Comparison of ENCODE assay signal across 20 cellular contexts in the genomic region with DNA sequence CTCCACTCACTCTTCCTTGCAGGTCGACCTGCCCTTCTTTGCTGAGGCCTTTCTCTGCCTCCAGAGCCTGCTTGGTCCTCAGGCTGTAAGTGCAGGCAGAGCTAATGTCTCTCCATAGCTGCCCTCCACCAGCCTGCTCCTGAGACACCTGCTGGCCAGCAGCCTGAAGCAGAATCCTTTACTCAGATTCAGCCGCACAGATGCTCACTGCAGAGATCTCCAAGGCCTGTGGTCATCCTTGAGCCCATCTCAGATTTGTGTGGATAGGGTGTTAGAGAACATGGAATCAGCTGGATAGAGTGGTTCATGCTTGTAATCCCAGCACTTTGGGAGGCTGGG. TPM values are rescaled to one million over a fixed set of nuclear protein-coding genes. Genes with fewer than 3 reads are reported as not detected.
DNase-seq lines count a peak whose midpoint lies in the region; ATAC-seq, FAIRE-seq and TF ChIP-seq lines count a peak whose summit lies in the region.
"Had no signal": no experiment of that assay in that cellular context is flagged by ENCODE, and none has a peak within 500 bp of the region (broad histone marks: within the 10 kb centered on the region; RNA-seq: fewer than 3 reads in every experiment).

No MANE protein-coding gene starts in this region.

- TF ChIP-seq POLR2A in GM12878 (IDR thresholded peaks at IDR 0.05; ENCODE audit: low read depth, low read length): peak; percentile 5
- no peak for TF ChIP-seq POLR2A in sigmoid colon (IDR thresholded peaks at IDR 0.05)

- H3K36me3 ChIP-seq in GM12878 (ENCODE audit: control insufficient read depth in 2 of 2, insufficient read depth in 2 of 2, low read length in 1 of 2) (peaks cover 2% of the 10 kb centered on the region in 2 experiments; a peak in 3 of 4 replicates), sigmoid colon (peaks cover 18 to 73% (median 27%) of the 10 kb centered on the region in 4 donors)
- H3K36me3 ChIP-seq in CD8-positive, alpha-beta T cell (ENCODE audit: insufficient read depth, low read length): peaks cover 7% of the 10 kb centered on the region

- H3K4me2 ChIP-seq in GM12878 (ENCODE audit: control insufficient read depth, insufficient read depth): no peak overlapping the region
- H3K4me2 ChIP-seq: KMS-11 had no signal

- H3K9ac ChIP-seq in GM12878 (ENCODE audit: control insufficient read depth, insufficient read depth, low read length): no peak overlapping the region
- H3K9ac ChIP-seq: BLaER1, KMS-11 had no signal

- RAD21 ChIA-PET in GM12878 (lab: Charles Lee; ENCODE audit: unreplicated experiment): interaction anchor here (0.8 kb wide), 1 partner anchor 21 kb away, joined by 3 read pairs; no protein-coding TSS in a partner anchor

- FAIRE-seq in GM12878 (lab: Jason Lieb, UNC): no peak
- FAIRE-seq: bronchial epithelial cell had no signal

- SMC1A ChIA-PET in GM12878 (lab: Charles Lee; ENCODE audit: uncharacterized antibody, unreplicated experiment): interaction anchor here (1.2 kb wide), 2 partner anchors 9 to 39 kb away, joined by 3 read pairs; no protein-coding TSS in a partner anchor

- H4K20me1 ChIP-seq in GM12878 (ENCODE audit: control insufficient read depth, insufficient read depth): no peaks in the 10 kb centered on the region; the same call in 1 of the 2 replicates

- CTCF ChIA-PET in GM12878 (lab: Yijun Ruan, JAX): interaction anchor here (0.6 to 1.1 kb wide), 3 partner anchors 10 to 191 kb away, joined by 3 to 5 read pairs (median 3); no protein-coding TSS in a partner anchor
- CTCF ChIA-PET in CD8-positive, alpha-beta T cell (lab: Charles Lee): interaction anchor here (0.6 to 3.8 kb wide), 2 partner anchors 12 to 1976 kb away, joined by 3 to 20 read pairs; no protein-coding TSS in a partner anchor

- H3K4me3 ChIP-seq in GM12878 (no peak overlapping the region), sigmoid colon (no peak overlapping the region)
- H3K4me3 ChIP-seq in CD8-positive, alpha-beta T cell (ENCODE audit: low read depth, low read length): no peak overlapping the region
- H3K4me3 ChIP-seq: BLaER1 had no signal

- TF ChIP-seq EP300 in GM12878 (IDR thresholded peaks at IDR 0.05; ENCODE audit: borderline replicate concordance in 1 of 2, control insufficient read depth in 1 of 2, low read depth in 2 of 2, low read length in 2 of 2): no peak
- TF ChIP-seq EP300 in sigmoid colon (IDR thresholded peaks at IDR 0.05): no peak

- no peak overlapping the region for H2AFZ ChIP-seq in GM12878 (ENCODE audit: control insufficient read depth, low read depth, low read length)

- H3K9me3 Mint-ChIP-seq in stimulated activated effector memory CD8-positive, alpha-beta T cell treated with anti-CD3 and anti-CD28 coated beads, Interleukin-12 subunit alpha, Interleukin-12 subunit beta, amount 100 ng/mL, for 72 hours: no peaks in the 10 kb centered on the region
- no peaks in the 10 kb centered on the region for H3K9me3 Mint-ChIP-seq in CD8-positive, alpha-beta T cell
- H3K9me3 Mint-ChIP-seq: activated naive CD8-positive, alpha-beta T cell treated with anti-CD3 and anti-CD28 coated beads, Interleukin-2, amount 10 ng/mL, durations not matched to agents 7 days and 5 days; activated T-cell treated with anti-CD3 and anti-CD28 coated beads, Interleukin-2, amount 50 U/mL, for 72 hours had no signal

- WGBS in GM12878 (ENCODE audit: insufficient coverage, insufficient replicate concordance, low lambda C conversion rate, missing lambda C conversion rate): 50% methylated on average over 2 of the region's 2 CpGs
- WGBS in sigmoid colon, 2 donors: 72 to 74% methylated on average over 2 of the region's 2 CpGs

- H3K9me3 ChIP-seq in GM12878 (replicated peaks; ENCODE audit: control insufficient read depth, insufficient read depth, low read length): no peaks in the 10 kb centered on the region
- no peaks in the 10 kb centered on the region for H3K9me3 ChIP-seq in CD8-positive, alpha-beta T cell (ENCODE audit: low read length)
- no peaks in the 10 kb centered on the region for H3K9me3 ChIP-seq in sigmoid colon
- H3K9me3 ChIP-seq: BLaER1 had no signal

- peak overlapping the region; percentile 54 for H3K27ac Mint-ChIP-seq in stimulated activated effector memory CD8-positive, alpha-beta T cell treated with anti-CD3 and anti-CD28 coated beads, Interleukin-12 subunit alpha, Interleukin-12 subunit beta, amount 100 ng/mL, for 72 hours
- H3K27ac Mint-ChIP-seq in CD8-positive, alpha-beta T cell: no peak overlapping the region
- H3K27ac Mint-ChIP-seq: activated T-cell treated with anti-CD3 and anti-CD28 coated beads, Interleukin-2, amount 50 U/mL, for 72 hours had no signal

- peak; percentile 9 to 24 (median 20); a peak in 3 of 6 replicates for TF ChIP-seq CTCF in GM12878 (IDR thresholded peaks at IDR 0.05 in 2 of 3, conservative IDR thresholded peaks at IDR 0.05 in 1 of 3; ENCODE audit: control insufficient read depth in 2 of 3, extremely low read depth in 1 of 3, insufficient read depth in 1 of 3, low read depth in 3 of 3, low read length in 3 of 3)
- no peak for TF ChIP-seq CTCF in CD8-positive, alpha-beta T cell (IDR thresholded peaks at IDR 0.05)
- no peak for TF ChIP-seq CTCF in sigmoid colon (IDR thresholded peaks at IDR 0.05)

- H3K36me3 Mint-ChIP-seq in stimulated activated effector memory CD8-positive, alpha-beta T cell treated with anti-CD3 and anti-CD28 coated beads, Interleukin-12 subunit alpha, Interleukin-12 subunit beta, amount 100 ng/mL, for 72 hours: peaks cover 93% of the 10 kb centered on the region
- peaks cover 63% of the 10 kb centered on the region for H3K36me3 Mint-ChIP-seq in CD8-positive, alpha-beta T cell

- DNase-seq in DMS53 (lab: John Stamatoyannopoulos, UW) (peak; percentile 65), DMS53 treated with DMSO at 0.1 percent for 48 hours (lab: John Stamatoyannopoulos, UW; ENCODE audit: unreplicated experiment) (no peak), NAMALWA (ENCODE audit: low spot score) (peak; percentile 49), GM12878 (ENCODE audit: low read depth, low spot score) (no peak), sigmoid colon (no peak)
- DNase-seq in stimulated activated effector memory CD8-positive, alpha-beta T cell treated with anti-CD3 and anti-CD28 coated beads, Interleukin-12 subunit alpha, Interleukin-12 subunit beta, amount 100 ng/mL, for 72 hours (ENCODE audit: low spot score in 2 of 2): no peak
- DNase-seq in CD8-positive, alpha-beta T cell: no peak
- DNase-seq: activated CD8-positive, alpha-beta memory T cell treated with anti-CD3 and anti-CD28 coated beads for 24 hours; activated naive CD8-positive, alpha-beta T cell treated with anti-CD3 and anti-CD28 coated beads, Interleukin-2, amount 10 ng/mL, durations not matched to agents 7 days and 5 days; activated T-cell treated with anti-CD3 and anti-CD28 coated beads, Interleukin-2, amount 50 U/mL, for 72 hours; GF-D8; GOT3; head of caudate nucleus; nucleus accumbens; retina had no signal

- peaks cover 44% of the 10 kb centered on the region for H3K4me1 Mint-ChIP-seq in stimulated activated effector memory CD8-positive, alpha-beta T cell treated with anti-CD3 and anti-CD28 coated beads, Interleukin-12 subunit alpha, Interleukin-12 subunit beta, amount 100 ng/mL, for 72 hours
- peaks cover 34% of the 10 kb centered on the region for H3K4me1 Mint-ChIP-seq in CD8-positive, alpha-beta T cell (ENCODE audit: low read depth)

- H3K27me3 ChIP-seq in GM12878 (replicated peaks in 1 of 2; ENCODE audit: control insufficient read depth in 2 of 2, insufficient read depth in 2 of 2, low read length in 1 of 2): no peaks in the 10 kb centered on the region
- no peaks in the 10 kb centered on the region for H3K27me3 ChIP-seq in CD8-positive, alpha-beta T cell (ENCODE audit: insufficient read depth, low read length)
- no peaks in the 10 kb centered on the region for H3K27me3 ChIP-seq in sigmoid colon
- H3K27me3 ChIP-seq: BLaER1 had no signal

- intact Hi-C loops in GM12878 (cut with micrococcal nuclease; ENCODE audit: unreplicated experiment) (no loop called here), sigmoid colon (cut with DNase I) (no loop called here)
- intact Hi-C loops in CD8-positive, alpha-beta T cell (cut with DNase I, micrococcal nuclease): loop anchor here in 1 of 2 experiments (10.0 kb wide), 1 partner anchor 546 kb away; a partner anchor contains a TSS

- BruUV-seq in GM12878 (replicated peaks; lab: Mats Ljungman, UMichigan): no TSS peak

- POLR2A ChIA-PET in GM12878 (lab: Charles Lee): interaction anchor here (1.2 kb wide), 2 partner anchors 9 to 24 kb away, joined by 3 to 4 read pairs; no protein-coding TSS in a partner anchor
- POLR2A ChIA-PET in CD8-positive, alpha-beta T cell (lab: Charles Lee): no interaction called here

- no peaks in the 10 kb centered on the region for H3K27me3 Mint-ChIP-seq in CD8-positive, alpha-beta T cell (ENCODE audit: low read depth)
- H3K27me3 Mint-ChIP-seq: activated naive CD8-positive, alpha-beta T cell treated with anti-CD3 and anti-CD28 coated beads, Interleukin-2, amount 10 ng/mL, durations not matched to agents 7 days and 5 days had no signal

- H3K4me1 ChIP-seq in GM12878 (ENCODE audit: control insufficient read depth, insufficient read depth, low read length) (peaks cover 3% of the 10 kb centered on the region), sigmoid colon (peaks cover 0 to 35% (median 25%) of the 10 kb centered on the region in 4 donors)
- H3K4me1 ChIP-seq in CD8-positive, alpha-beta T cell (ENCODE audit: insufficient read depth, low read length): peaks cover 14% of the 10 kb centered on the region

- 0 out of 2 replicates have a peak, but pooled peaks have one; percentile 20 for TF ChIP-seq RAD21 in GM12878 (IDR thresholded peaks at IDR 0.05; ENCODE audit: insufficient read depth, low read depth, low read length)

- H3K27ac ChIP-seq in GM12878 (ENCODE audit: control insufficient read depth, insufficient read depth) (no peak overlapping the region), sigmoid colon (no peak overlapping the region)
- H3K27ac ChIP-seq in CD8-positive, alpha-beta T cell (ENCODE audit: low read depth, low read length): no peak overlapping the region
- H3K27ac ChIP-seq: 22Rv1, KMS-11 had no signal

- H3K4me3 Mint-ChIP-seq in stimulated activated effector memory CD8-positive, alpha-beta T cell treated with anti-CD3 and anti-CD28 coated beads, Interleukin-12 subunit alpha, Interleukin-12 subunit beta, amount 100 ng/mL, for 72 hours: no peak overlapping the region
- no peak overlapping the region for H3K4me3 Mint-ChIP-seq in CD8-positive, alpha-beta T cell
- H3K4me3 Mint-ChIP-seq: activated naive CD8-positive, alpha-beta T cell treated with anti-CD3 and anti-CD28 coated beads, Interleukin-2, amount 10 ng/mL, durations not matched to agents 7 days and 5 days; activated T-cell treated with anti-CD3 and anti-CD28 coated beads, Interleukin-2, amount 50 U/mL, for 72 hours had no signal

- in situ Hi-C loops in GM12878 (cut with MboI): no loop called here

- peaks cover 6% of the 10 kb centered on the region for H3K79me2 ChIP-seq in GM12878 (ENCODE audit: control insufficient read depth, insufficient read depth, low read length)

- ATAC-seq in GM12878 (peak; percentile 42), HG02981 (IDR thresholded peaks at IDR 0.05; ENCODE audit: unreplicated experiment) (no peak)
- ATAC-seq in stimulated activated effector memory CD8-positive, alpha-beta T cell treated with anti-CD3 and anti-CD28 coated beads, Interleukin-12 subunit alpha, Interleukin-12 subunit beta, amount 100 ng/mL, for 72 hours: no peak
- ATAC-seq in CD8-positive, alpha-beta T cell: no peak
- ATAC-seq: activated T-cell treated with anti-CD3 and anti-CD28 coated beads, Interleukin-2, amount 50 U/mL, for 72 hours had no signal

RNA-seq across cellular contexts. Expression of a gene that starts 11.5 kb away (rescaled TPM):
- 26.1 and 29.0 TPM in 2 replicates for total RNA-seq in GM12878 (2013; cell fraction: nucleolus; rRNA removed)
- total RNA-seq in GM12878 (2014; rRNA removed) (26.3 and 28.6 TPM in 2 replicates), GM12878 (2014; rRNA removed; fragmentation: Illumina TruSeq; extraction: Trizol) (17.0 and 17.3 TPM in 2 replicates), GM12878 (2021) (22.7 and 24.2 TPM in 2 replicates), sigmoid colon (10 to 100 TPM; 55.0 to 99.9 (median 77.4) TPM)
- polyA plus RNA-seq in GM12878 (2011; ENCODE audit: low read depth): 7.1 TPM
- polyA plus RNA-seq in GM12878 (2011; rRNA removed) (11.4 and 15.2 TPM in 2 replicates), GM12878 (2014; fragmentation: Illumina TruSeq; extraction: Trizol) (17.8 and 21.7 TPM in 2 replicates), GM12878 (2014; fragmentation: Nextera tagmentation; extraction: Ambion mirVana) (1 to 10 TPM; 1.4 to 4.3 TPM), GM12878 (2014; rRNA removed) (22.9 and 25.7 TPM in 2 replicates), GM12878 (2016; fragmentation: Nextera tagmentation; extraction: Ambion mirVana) (10 to 100 TPM; 14.0 to 19.8 TPM), sigmoid colon (10 to 100 TPM; 13.9 to 24.7 (median 18.6) TPM)
- 21.8 and 24.6 TPM in 2 replicates for polyA plus RNA-seq in GM12878 (2011; cell fraction: cytosol; rRNA removed)
- 37.7 and 44.3 TPM in 2 replicates for polyA plus RNA-seq in GM12878 (2011; cell fraction: nucleus; rRNA removed)
- polyA plus RNA-seq in GM12878 (2012): 15.5 and 16.1 TPM in 2 replicates
- polyA minus RNA-seq in GM12878 (2011; rRNA and poly(A)+ RNA removed): 18.1 and 24.7 TPM in 2 replicates
- 9.6 and 11.0 TPM in 2 replicates for polyA minus RNA-seq in GM12878 (2011; cell fraction: cytosol; rRNA and poly(A)+ RNA removed)
- 14.1 and 21.8 TPM in 2 replicates for polyA minus RNA-seq in GM12878 (2011; cell fraction: nucleus; rRNA and poly(A)+ RNA removed)
- total RNA-seq in CD8-positive, alpha-beta T cell: 1 to 10 TPM; 4.7 to 5.6 TPM

RNA-seq across cellular contexts. Expression of a gene that starts 13.6 kb away (rescaled TPM):
- total RNA-seq in GM12878 (2013; cell fraction: nucleolus; rRNA removed): 277 and 301 TPM in 2 replicates
- total RNA-seq in GM12878 (2014; rRNA removed) (17.1 and 17.6 TPM in 2 replicates), GM12878 (2014; rRNA removed; fragmentation: Illumina TruSeq; extraction: Trizol) (14.1 and 14.6 TPM in 2 replicates), GM12878 (2021) (28.7 and 30.0 TPM in 2 replicates), sigmoid colon (10 to 100 TPM; 21.3 to 35.2 (median 29.5) TPM)
- polyA plus RNA-seq in GM12878 (2011; ENCODE audit: low read depth): 5.6 TPM
- polyA plus RNA-seq in GM12878 (2011; rRNA removed) (16.4 and 20.2 TPM in 2 replicates), GM12878 (2014; fragmentation: Illumina TruSeq; extraction: Trizol) (19.3 and 20.5 TPM in 2 replicates), GM12878 (2014; fragmentation: Nextera tagmentation; extraction: Ambion mirVana) (1 to 10 TPM; 1.5 to 3.1 TPM), GM12878 (2014; rRNA removed) (18.1 and 18.7 TPM in 2 replicates), GM12878 (2016; fragmentation: Nextera tagmentation; extraction: Ambion mirVana) (10 to 100 TPM; 27.1 to 28.8 TPM), sigmoid colon (10 to 100 TPM in 2 of 3 donors, 1 to 10 TPM in 1; 9.6 to 24.6 (median 10.6) TPM)
- polyA plus RNA-seq in GM12878 (2011; cell fraction: cytosol; rRNA removed): 17.6 and 21.8 TPM in 2 replicates
- polyA plus RNA-seq in GM12878 (2011; cell fraction: nucleus; rRNA removed): 39.8 and 50.1 TPM in 2 replicates
- polyA plus RNA-seq in GM12878 (2012): 11.8 and 12.2 TPM in 2 replicates
- polyA minus RNA-seq in GM12878 (2011; rRNA and poly(A)+ RNA removed): 117 and 120 TPM in 2 replicates
- polyA minus RNA-seq in GM12878 (2011; cell fraction: cytosol; rRNA and poly(A)+ RNA removed): 46.5 and 51.2 TPM in 2 replicates
- 42.9 and 65.1 TPM in 2 replicates for polyA minus RNA-seq in GM12878 (2011; cell fraction: nucleus; rRNA and poly(A)+ RNA removed)
- total RNA-seq in CD8-positive, alpha-beta T cell: 10 to 100 TPM; 20.5 to 21.9 TPM

RNA-seq across cellular contexts. Expression of a gene that starts 53.7 kb away (rescaled TPM):
- 733 and 778 TPM in 2 replicates for total RNA-seq in GM12878 (2013; cell fraction: nucleolus; rRNA removed)
- total RNA-seq in GM12878 (2014; rRNA removed) (49.6 and 51.4 TPM in 2 replicates), GM12878 (2014; rRNA removed; fragmentation: Illumina TruSeq; extraction: Trizol) (31.0 and 37.4 TPM in 2 replicates), GM12878 (2021) (84.6 and 95.8 TPM in 2 replicates), sigmoid colon (10 to 100 TPM in 2 of 4 donors, 1 to 10 TPM in 2; 4.9 to 13.6 (median 11.5) TPM)
- 32.4 TPM for polyA plus RNA-seq in GM12878 (2011; ENCODE audit: low read depth)
- polyA plus RNA-seq in GM12878 (2011; rRNA removed) (139 and 145 TPM in 2 replicates), GM12878 (2014; fragmentation: Illumina TruSeq; extraction: Trizol) (35.7 and 51.1 TPM in 2 replicates), GM12878 (2014; fragmentation: Nextera tagmentation; extraction: Ambion mirVana) (10 to 100 TPM; 11.5 to 12.5 TPM), GM12878 (2014; rRNA removed) (74.5 and 82.5 TPM in 2 replicates), GM12878 (2016; fragmentation: Nextera tagmentation; extraction: Ambion mirVana) (10 to 100 TPM; 45.3 to 48.2 TPM), sigmoid colon (10 to 100 TPM in 1 of 3 donors, 1 to 10 TPM in 2; 1.2 to 53.9 (median 2.4) TPM)
- 85.3 and 89.0 TPM in 2 replicates for polyA plus RNA-seq in GM12878 (2011; cell fraction: cytosol; rRNA removed)
- polyA plus RNA-seq in GM12878 (2011; cell fraction: nucleus; rRNA removed): 371 and 391 TPM in 2 replicates
- 50.3 and 56.0 TPM in 2 replicates for polyA plus RNA-seq in GM12878 (2012)
- polyA minus RNA-seq in GM12878 (2011; rRNA and poly(A)+ RNA removed): 158 and 163 TPM in 2 replicates
- 30.1 and 45.4 TPM in 2 replicates for polyA minus RNA-seq in GM12878 (2011; cell fraction: cytosol; rRNA and poly(A)+ RNA removed)
- polyA minus RNA-seq in GM12878 (2011; cell fraction: nucleus; rRNA and poly(A)+ RNA removed): 156 and 242 TPM in 2 replicates
- total RNA-seq in CD8-positive, alpha-beta T cell: 1 to 10 TPM; 4.0 to 5.8 TPM
- total RNA-seq: bronchial epithelial cell had no signal

Comparison
In these comparisons a context has a peak if more than half of its experiments do, and no peak if none do; other contexts are left out.
1. DNase-seq: peak in DMS53 (single experiment) and NAMALWA (single experiment); none in DMS53 treated with DMSO at 0.1 percent for 48 hours (single experiment), GM12878 (single experiment), stimulated activated effector memory CD8-positive, alpha-beta T cell treated with anti-CD3 and anti-CD28 coated beads, Interleukin-12 subunit alpha, Interleukin-12 subunit beta, amount 100 ng/mL, for 72 hours (0 of 2), CD8-positive, alpha-beta T cell (0 of 7) and sigmoid colon (single experiment).
2. CTCF ChIP-seq: peak in GM12878 (3 of 3); none in CD8-positive, alpha-beta T cell (single experiment) and sigmoid colon (0 of 4).